Comparison of ENCODE assay signal across 3 cellular contexts in genomic region chr7:41826641-41827040, GRCh38.
TF ChIP-seq lines count a peak whose summit lies in the region.

No MANE protein-coding gene starts in this region.

TF ChIP-seq in SK-N-SH, 30 proteins besides CTCF, POLR2A, EP300 and RAD21:
- TF ChIP-seq PBX3 (IDR thresholded peaks at IDR 0.05) (no peak), USF1 (IDR thresholded peaks at IDR 0.05; ENCODE audit: borderline replicate concordance, low read depth) (no peak), MAX (IDR thresholded peaks at IDR 0.05; ENCODE audit: low read depth) (no peak), FOXM1 (IDR thresholded peaks at IDR 0.05; ENCODE audit: low read depth) (no peak), SIN3A (IDR thresholded peaks at IDR 0.05; ENCODE audit: borderline replicate concordance, low read depth, low read length) (no peak), POLR2AphosphoS5 (IDR thresholded peaks at IDR 0.05; ENCODE audit: low read depth, low read length) (no peak), RXRA (IDR thresholded peaks at IDR 0.05; ENCODE audit: borderline replicate concordance, low read depth) (no peak), ZBTB33 (IDR thresholded peaks at IDR 0.05; ENCODE audit: borderline replicate concordance, low read depth) (no peak), EZH2phosphoT487 (IDR thresholded peaks at IDR 0.05; ENCODE audit: borderline replicate concordance, low read depth) (no peak)

TF ChIP-seq in GM12878, 131 proteins besides CTCF, POLR2A, EP300 and RAD21 (continued from another document):
- peak; percentile 32; the same call in 1 of the 2 replicates for TF ChIP-seq ATF2 (IDR thresholded peaks at IDR 0.05; ENCODE audit: low read length)

TF ChIP-seq in GM23338, 12 proteins besides CTCF, POLR2A, EP300 and RAD21:
- no peak for TF ChIP-seq REST (IDR thresholded peaks at IDR 0.05; ENCODE audit: unreplicated experiment)
- TF ChIP-seq STAT1 (IDR thresholded peaks at IDR 0.05; ENCODE audit: unreplicated experiment) = no peak
- no peak for TF ChIP-seq POLR2AphosphoS5 (IDR thresholded peaks at IDR 0.05; ENCODE audit: low read depth)
- TF ChIP-seq EZH2 (IDR thresholded peaks at IDR 0.05; ENCODE audit: low read depth, unreplicated experiment) = no peak
- TF ChIP-seq ZNF331 (CRISPR knock-in tag; IDR thresholded peaks at IDR 0.05; ENCODE audit: low read depth) = no peak
- no peak for TF ChIP-seq ZNF114 (CRISPR knock-in tag; IDR thresholded peaks at IDR 0.05)
- no peak for TF ChIP-seq JUNB (IDR thresholded peaks at IDR 0.05; ENCODE audit: unreplicated experiment)
- TF ChIP-seq CREB1 (CRISPR knock-in tag; IDR thresholded peaks at IDR 0.05; ENCODE audit: low read depth) = no peak
- no peak for TF ChIP-seq NANOG (IDR thresholded peaks at IDR 0.05; ENCODE audit: borderline replicate concordance)
- TF ChIP-seq ETS1 (IDR thresholded peaks at IDR 0.05) = no peak
- TF ChIP-seq ZNF462 (CRISPR knock-in tag; IDR thresholded peaks at IDR 0.05) = no peak
- TF ChIP-seq EZH2phosphoT487 (IDR thresholded peaks at IDR 0.05; ENCODE audit: unreplicated experiment) = no peak
